Comparison of ENCODE assay signal across 13 cellular contexts in genomic region chr10:44293842-44294241, GRCh38.
DNase-seq lines count a peak whose midpoint lies in the region; ATAC-seq lines count a peak whose summit lies in the region.
"Had no signal": no experiment of that assay in that cellular context is flagged by ENCODE, and none has a peak within 500 bp of the region (broad histone marks: within the 10 kb centered on the region; RNA-seq: fewer than 3 reads in every experiment).

No MANE protein-coding gene starts in this region.

- DNase-seq in AG20443 (ENCODE audit: low spot score) (peak; percentile 70), caudate nucleus (lab: John Stamatoyannopoulos, UW) (no peak), left ventricle myocardium superior (peak; percentile 61), sciatic nerve (ENCODE audit: low spot score) (peak; percentile 70), NCI-H524 treated with DMSO at 0.1 percent for 48 hours (lab: John Stamatoyannopoulos, UW) (no peak), cerebellar cortex (ENCODE audit: low spot score) (no peak)
- DNase-seq in stimulated activated effector memory CD8-positive, alpha-beta T cell treated with anti-CD3 and anti-CD28 coated beads, Interleukin-12 subunit alpha, Interleukin-12 subunit beta, amount 100 ng/mL, for 72 hours (ENCODE audit: low spot score in 2 of 2) = no peak
- DNase-seq: activated CD4-positive, alpha-beta memory T cell treated with anti-CD3 and anti-CD28 coated beads, Interleukin-2, amount 10 ng/mL, durations not matched to agents 7 days and 5 days; foreskin keratinocyte had no signal

- intact Hi-C loops in left ventricle myocardium superior (cut with micrococcal nuclease) = no loop called here
- intact Hi-C loops in sciatic nerve (cut with DNase I) = no loop called here

- peak overlapping the region; percentile 46 for H3K27ac ChIP-seq in caudate nucleus (ENCODE audit: low read depth, low read length)
- H3K27ac ChIP-seq: foreskin keratinocyte had no signal

- ATAC-seq in left ventricle myocardium superior (peak; percentile 97), sciatic nerve (peak; percentile 98), HG03025 (IDR thresholded peaks at IDR 0.05; ENCODE audit: low FRiP score, unreplicated experiment) (no peak)
- ATAC-seq in stimulated activated effector memory CD8-positive, alpha-beta T cell treated with anti-CD3 and anti-CD28 coated beads, Interleukin-12 subunit alpha, Interleukin-12 subunit beta, amount 100 ng/mL, for 72 hours = no peak

- H3K36me3 Mint-ChIP-seq in stimulated activated effector memory CD8-positive, alpha-beta T cell treated with anti-CD3 and anti-CD28 coated beads, Interleukin-12 subunit alpha, Interleukin-12 subunit beta, amount 100 ng/mL, for 72 hours = no peaks in the 10 kb centered on the region
- H3K36me3 Mint-ChIP-seq: activated naive CD8-positive, alpha-beta T cell had no signal

- no peaks in the 10 kb centered on the region for H3K9me3 Mint-ChIP-seq in stimulated activated effector memory CD8-positive, alpha-beta T cell treated with anti-CD3 and anti-CD28 coated beads, Interleukin-12 subunit alpha, Interleukin-12 subunit beta, amount 100 ng/mL, for 72 hours
- H3K9me3 Mint-ChIP-seq: activated CD4-positive, alpha-beta memory T cell treated with anti-CD3 and anti-CD28 coated beads, Interleukin-2, amount 10 ng/mL, durations not matched to agents 7 days and 5 days; stimulated activated naive CD8-positive, alpha-beta T cell treated with anti-CD3 and anti-CD28 coated beads, Interleukin-15, Interleukin-2, amounts not matched to agents 100 ng/mL and 50 ng/mL, for 24 hours had no signal

- H3K4me1 Mint-ChIP-seq in stimulated activated effector memory CD8-positive, alpha-beta T cell treated with anti-CD3 and anti-CD28 coated beads, Interleukin-12 subunit alpha, Interleukin-12 subunit beta, amount 100 ng/mL, for 72 hours = no peaks in the 10 kb centered on the region
- H3K4me1 Mint-ChIP-seq: activated CD4-positive, alpha-beta memory T cell treated with anti-CD3 and anti-CD28 coated beads, Interleukin-2, amount 10 ng/mL, durations not matched to agents 7 days and 5 days; B cell had no signal

- H3K4me3 Mint-ChIP-seq in stimulated activated effector memory CD8-positive, alpha-beta T cell treated with anti-CD3 and anti-CD28 coated beads, Interleukin-12 subunit alpha, Interleukin-12 subunit beta, amount 100 ng/mL, for 72 hours = no peak overlapping the region
- H3K4me3 Mint-ChIP-seq: activated CD4-positive, alpha-beta memory T cell treated with anti-CD3 and anti-CD28 coated beads, Interleukin-2, amount 10 ng/mL, durations not matched to agents 7 days and 5 days; activated naive CD8-positive, alpha-beta T cell; B cell; stimulated activated naive CD8-positive, alpha-beta T cell treated with anti-CD3 and anti-CD28 coated beads, Interleukin-15, Interleukin-2, amounts not matched to agents 100 ng/mL and 50 ng/mL, for 24 hours had no signal

- no peak overlapping the region for H3K27ac Mint-ChIP-seq in stimulated activated effector memory CD8-positive, alpha-beta T cell treated with anti-CD3 and anti-CD28 coated beads, Interleukin-12 subunit alpha, Interleukin-12 subunit beta, amount 100 ng/mL, for 72 hours
- H3K27ac Mint-ChIP-seq: activated CD4-positive, alpha-beta memory T cell treated with anti-CD3 and anti-CD28 coated beads, Interleukin-2, amount 10 ng/mL, durations not matched to agents 7 days and 5 days; activated naive CD8-positive, alpha-beta T cell; B cell; stimulated activated naive CD8-positive, alpha-beta T cell treated with anti-CD3 and anti-CD28 coated beads, Interleukin-15, Interleukin-2, amounts not matched to agents 100 ng/mL and 50 ng/mL, for 24 hours had no signal

Comparison
In these comparisons a context has a peak if more than half of its experiments do, and no peak if none do; other contexts are left out.
1. DNase-seq: peak in AG20443 (single experiment), left ventricle myocardium superior (single experiment) and sciatic nerve (single experiment); none in caudate nucleus (0 of 61), stimulated activated effector memory CD8-positive, alpha-beta T cell treated with anti-CD3 and anti-CD28 coated beads, Interleukin-12 subunit alpha, Interleukin-12 subunit beta, amount 100 ng/mL, for 72 hours (0 of 2), NCI-H524 treated with DMSO at 0.1 percent for 48 hours (single experiment) and cerebellar cortex (single experiment).
2. ATAC-seq: peak in left ventricle myocardium superior (single experiment) and sciatic nerve (single experiment); none in stimulated activated effector memory CD8-positive, alpha-beta T cell treated with anti-CD3 and anti-CD28 coated beads, Interleukin-12 subunit alpha, Interleukin-12 subunit beta, amount 100 ng/mL, for 72 hours (single experiment) and HG03025 (single experiment).